ENCODE assay signal across 1 cellular context in genomic region chr20:38591484-38592410, GRCh38.
TF ChIP-seq lines count a peak whose summit lies in the region.

No MANE protein-coding gene starts in this region.

TF ChIP-seq in HepG2, 621 proteins besides CTCF, POLR2A, EP300 and RAD21:
- TF ChIP-seq KDM1A (CRISPR knock-in tag; IDR thresholded peaks at IDR 0.05) (0 out of 2 replicates have a peak, but pooled peaks have one; percentile 36), ZMYM3 (CRISPR knock-in tag; IDR thresholded peaks at IDR 0.05) (peak; percentile 73), ZNF768 (CRISPR knock-in tag; IDR thresholded peaks at IDR 0.05) (peak; percentile 99), ZNF891 (CRISPR knock-in tag; IDR thresholded peaks at IDR 0.05) (no peak), SP1 (IDR thresholded peaks at IDR 0.05) (no peak), SP1 (CRISPR knock-in tag; IDR thresholded peaks at IDR 0.05) (no peak), MAF1 (CRISPR knock-in tag; IDR thresholded peaks at IDR 0.05; ENCODE audit: borderline replicate concordance) (no peak), PRPF4 (IDR thresholded peaks at IDR 0.05; ENCODE audit: low read depth, low read length, poor library complexity, severe bottlenecking) (no peak), FOXC1 (CRISPR knock-in tag; IDR thresholded peaks at IDR 0.05; ENCODE audit: borderline replicate concordance) (no peak), ZFYVE20 (CRISPR knock-in tag; IDR thresholded peaks at IDR 0.05; ENCODE audit: borderline replicate concordance, low read depth) (0 out of 2 replicates have a peak, but pooled peaks have one; percentile 50), MIER3 (CRISPR knock-in tag; IDR thresholded peaks at IDR 0.05; ENCODE audit: borderline replicate concordance) (no peak)
